Comparison of ENCODE assay signal across 28 cellular contexts in genomic region chr12:43812926-43813325, GRCh38. TPM values are rescaled to one million over a fixed set of nuclear protein-coding genes. Genes with fewer than 3 reads are reported as not detected.
A peak's percentile ranks its signal among the peaks of the same experiment; 100 is the strongest.
DNase-seq lines count a peak whose midpoint lies in the region; ATAC-seq and TF ChIP-seq lines count a peak whose summit lies in the region.
"Had no signal": no experiment of that assay in that cellular context is flagged by ENCODE, and none has a peak within 500 bp of the region (broad histone marks: within the 10 kb centered on the region; RNA-seq: fewer than 3 reads in every experiment).

No MANE protein-coding gene starts in this region.

- no peak for DNase-seq in activated CD4-positive, alpha-beta T cell treated with anti-CD3 and anti-CD28 coated beads for 36 hours
- no peak for DNase-seq in activated CD4-positive, alpha-beta T cell treated with anti-CD3 and anti-CD28 coated beads, Interleukin-2, amount 50 U/mL, for 48 hours
- DNase-seq in RKO (ENCODE audit: low spot score) (peak; percentile 44), esophagus squamous epithelium (lab: John Stamatoyannopoulos, UW) (no peak), suprapubic skin (ENCODE audit: low spot score in 2 of 2) (no peak), sigmoid colon (no peak)
- DNase-seq: 8988T; activated CD4-positive, alpha-beta T cell treated with anti-CD3 and anti-CD28 coated beads, Interleukin-2, amount 10 ng/mL, durations not matched to agents 24 days and 14 days; activated T-cell treated with anti-CD3 and anti-CD28 coated beads, Interleukin-2, amount 50 U/mL, for 24 hours; Caco-2; DMS79 treated with DMSO at 0.1 percent for 48 hours; GOT3; KBM-7; left colon; MG63; NCI-H1105; NCI-H187 treated with DMSO at 0.1 percent for 48 hours; NCI-H524 treated with DMSO at 0.1 percent for 48 hours; ovary; stimulated activated naive CD4-positive, alpha-beta T cell; upper lobe of right lung had no signal

- TF ChIP-seq CTCF in esophagus squamous epithelium (IDR thresholded peaks at IDR 0.05), result no peak
- TF ChIP-seq CTCF in suprapubic skin (IDR thresholded peaks at IDR 0.05), result no peak
- TF ChIP-seq CTCF in sigmoid colon (IDR thresholded peaks at IDR 0.05), result no peak

- WGBS in esophagus squamous epithelium, 2 donors, result 54 to 77% methylated on average over 3 to 4 of the region's 4 CpGs
- 94% methylated on average over 4 of the region's 4 CpGs for WGBS in suprapubic skin
- WGBS in sigmoid colon, 2 donors, result 95 to 97% methylated on average over 4 of the region's 4 CpGs

- H3K27me3 Mint-ChIP-seq in activated CD4-positive, alpha-beta T cell treated with anti-CD3 and anti-CD28 coated beads for 36 hours, result peaks cover 5% of the 10 kb centered on the region
- H3K27me3 Mint-ChIP-seq: activated T-cell treated with anti-CD3 and anti-CD28 coated beads, Interleukin-2, amount 50 U/mL, for 24 hours had no signal

- intact Hi-C loops in activated CD4-positive, alpha-beta T cell treated with anti-CD3 and anti-CD28 coated beads for 36 hours (cut with DNase I, micrococcal nuclease), result no loop called here
- intact Hi-C loops in esophagus squamous epithelium (cut with DNase I) (no loop called here), sigmoid colon (cut with DNase I) (no loop called here)

- H3K9me3 Mint-ChIP-seq in activated CD4-positive, alpha-beta T cell treated with anti-CD3 and anti-CD28 coated beads for 36 hours (ENCODE audit: low read depth), result no peaks in the 10 kb centered on the region
- H3K9me3 Mint-ChIP-seq: activated CD4-positive, alpha-beta T cell treated with anti-CD3 and anti-CD28 coated beads, Interleukin-2, amount 10 ng/mL, durations not matched to agents 24 days and 14 days; activated T-cell treated with anti-CD3 and anti-CD28 coated beads, Interleukin-2, amount 50 U/mL, for 24 hours; central memory CD8-positive, alpha-beta T cell; dendritic cell treated with granulocyte-macrophage colony-stimulating factor and Interleukin-4, amounts not matched to agents 40 ng/mL and 50 ng/mL, for 4 days had no signal

- no peaks in the 10 kb centered on the region for H3K36me3 ChIP-seq in esophagus squamous epithelium
- H3K36me3 ChIP-seq in suprapubic skin, result no peaks in the 10 kb centered on the region
- H3K36me3 ChIP-seq in sigmoid colon, result no peaks in the 10 kb centered on the region
- H3K36me3 ChIP-seq: MG63, ovary, upper lobe of right lung had no signal

- H3K36me3 Mint-ChIP-seq in activated CD4-positive, alpha-beta T cell treated with anti-CD3 and anti-CD28 coated beads for 36 hours (ENCODE audit: low read depth), result no peaks in the 10 kb centered on the region
- H3K36me3 Mint-ChIP-seq: CD14-positive monocyte had no signal

- peaks cover 9% of the 10 kb centered on the region for H3K4me1 Mint-ChIP-seq in activated CD4-positive, alpha-beta T cell treated with anti-CD3 and anti-CD28 coated beads for 36 hours
- H3K4me1 Mint-ChIP-seq: central memory CD8-positive, alpha-beta T cell had no signal

- no peak for TF ChIP-seq POLR2A in esophagus squamous epithelium (IDR thresholded peaks at IDR 0.05)
- TF ChIP-seq POLR2A in suprapubic skin (IDR thresholded peaks at IDR 0.05), result no peak
- no peak for TF ChIP-seq POLR2A in sigmoid colon (IDR thresholded peaks at IDR 0.05)

- no peak for TF ChIP-seq EP300 in suprapubic skin (IDR thresholded peaks at IDR 0.05)
- no peak for TF ChIP-seq EP300 in sigmoid colon (IDR thresholded peaks at IDR 0.05)

- H3K9me3 ChIP-seq in esophagus squamous epithelium (no peaks in the 10 kb centered on the region), suprapubic skin (no peaks in the 10 kb centered on the region), sigmoid colon (no peaks in the 10 kb centered on the region)
- H3K9me3 ChIP-seq: Caco-2, MG63, ovary, upper lobe of right lung had no signal

- CTCF ChIA-PET in activated CD4-positive, alpha-beta T cell treated with anti-CD3 and anti-CD28 coated beads for 36 hours (lab: Charles Lee), result interaction anchor here (0.6 kb wide), 1 partner anchor 66 kb away, joined by 4 read pairs; no protein-coding TSS in a partner anchor

- H3K27ac ChIP-seq in esophagus squamous epithelium, result peak overlapping the region in 3 of 4 donors; percentile 78 to 81 (median 80)
- peak overlapping the region; percentile 52 for H3K27ac ChIP-seq in suprapubic skin
- H3K27ac ChIP-seq in sigmoid colon, result no peak overlapping the region
- H3K27ac ChIP-seq: ovary, upper lobe of right lung had no signal

- no peak overlapping the region for H3K4me3 Mint-ChIP-seq in activated CD4-positive, alpha-beta T cell treated with anti-CD3 and anti-CD28 coated beads for 36 hours
- H3K4me3 Mint-ChIP-seq: activated CD4-positive, alpha-beta T cell treated with anti-CD3 and anti-CD28 coated beads, Interleukin-2, amount 10 ng/mL, durations not matched to agents 24 days and 14 days; activated T-cell treated with anti-CD3 and anti-CD28 coated beads, Interleukin-2, amount 50 U/mL, for 24 hours; CD14-positive monocyte; central memory CD8-positive, alpha-beta T cell; dendritic cell treated with granulocyte-macrophage colony-stimulating factor and Interleukin-4, amounts not matched to agents 40 ng/mL and 50 ng/mL, for 4 days had no signal

- H3K27ac Mint-ChIP-seq in activated CD4-positive, alpha-beta T cell treated with anti-CD3 and anti-CD28 coated beads for 36 hours, result no peak overlapping the region
- H3K27ac Mint-ChIP-seq: activated CD4-positive, alpha-beta T cell treated with anti-CD3 and anti-CD28 coated beads, Interleukin-2, amount 10 ng/mL, durations not matched to agents 24 days and 14 days; activated T-cell treated with anti-CD3 and anti-CD28 coated beads, Interleukin-2, amount 50 U/mL, for 24 hours; CD14-positive monocyte; dendritic cell treated with granulocyte-macrophage colony-stimulating factor and Interleukin-4, amounts not matched to agents 40 ng/mL and 50 ng/mL, for 4 days had no signal

- POLR2A ChIA-PET in activated CD4-positive, alpha-beta T cell treated with anti-CD3 and anti-CD28 coated beads for 36 hours (lab: Charles Lee), result interaction anchor here (0.6 kb wide), 1 partner anchor 23 kb away, joined by 6 read pairs; the partner anchor contains the start of gene TMEM117

- peak; percentile 42 for ATAC-seq in activated CD4-positive, alpha-beta T cell treated with anti-CD3 and anti-CD28 coated beads for 36 hours
- ATAC-seq in HG03571 (IDR thresholded peaks at IDR 0.05; ENCODE audit: unreplicated experiment) (no peak), GM21528 (IDR thresholded peaks at IDR 0.05; ENCODE audit: low FRiP score, unreplicated experiment) (no peak)
- ATAC-seq: left colon, upper lobe of right lung had no signal

- H3K4me1 ChIP-seq in esophagus squamous epithelium, result peaks cover 0 to 20% (median 0%) of the 10 kb centered on the region in 3 donors
- no peaks in the 10 kb centered on the region for H3K4me1 ChIP-seq in suprapubic skin
- H3K4me1 ChIP-seq in sigmoid colon, result no peaks in the 10 kb centered on the region
- H3K4me1 ChIP-seq: Caco-2, upper lobe of right lung had no signal

- H3K4me3 ChIP-seq in esophagus squamous epithelium (no peak overlapping the region), suprapubic skin (no peak overlapping the region), sigmoid colon (no peak overlapping the region)
- H3K4me3 ChIP-seq: hepatocyte, MG63, ovary, skin epidermis, upper lobe of right lung had no signal

- H3K27me3 ChIP-seq in esophagus squamous epithelium (no peaks in the 10 kb centered on the region), suprapubic skin (no peaks in the 10 kb centered on the region), sigmoid colon (no peaks in the 10 kb centered on the region)
- H3K27me3 ChIP-seq: MG63, ovary had no signal

RNA-seq across cellular contexts. Expression of gene TWF1, which starts 6.8 kb away (rescaled TPM):
- total RNA-seq in activated CD4-positive, alpha-beta T cell treated with anti-CD3 and anti-CD28 coated beads for 36 hours, result 10 to 100 TPM; 15.5 to 17.4 TPM
- total RNA-seq in esophagus squamous epithelium (100 to 1,000 TPM; 112 to 230 (median 194) TPM), suprapubic skin (10 to 100 TPM; 43.9 to 75.8 (median 59.7) TPM), sigmoid colon (100 to 1,000 TPM in 2 of 4 donors, 10 to 100 TPM in 2; 72.6 to 133 (median 101) TPM)
- 100 to 1,000 TPM in 2 of 3 donors, 10 to 100 TPM in 1; 63.8 to 168 (median 106) TPM for polyA plus RNA-seq in sigmoid colon

RNA-seq across cellular contexts. Expression of gene TMEM117, which starts 23.0 kb away (rescaled TPM):
- 1 to 10 TPM; 1.4 TPM for total RNA-seq in activated CD4-positive, alpha-beta T cell treated with anti-CD3 and anti-CD28 coated beads for 36 hours
- total RNA-seq in esophagus squamous epithelium, result 10 to 100 TPM; 15.8 to 42.2 (median 24.0) TPM
- total RNA-seq in suprapubic skin, result 10 to 100 TPM; 13.9 to 34.1 (median 29.1) TPM
- total RNA-seq in sigmoid colon, result 10 to 100 TPM; 17.5 to 21.4 (median 18.9) TPM
- 1 to 10 TPM; 2.3 to 3.8 (median 3.0) TPM for polyA plus RNA-seq in sigmoid colon

RNA-seq across cellular contexts. Expression of gene IRAK4, which starts 54.2 kb away (rescaled TPM):
- total RNA-seq in activated CD4-positive, alpha-beta T cell treated with anti-CD3 and anti-CD28 coated beads for 36 hours, result 10 to 100 TPM; 26.8 to 31.1 TPM
- 10 to 100 TPM; 19.8 to 26.3 (median 22.5) TPM for total RNA-seq in esophagus squamous epithelium
- 10 to 100 TPM; 16.2 to 79.4 (median 22.0) TPM for total RNA-seq in suprapubic skin
- total RNA-seq in sigmoid colon, result 10 to 100 TPM; 24.5 to 34.3 (median 26.5) TPM
- polyA plus RNA-seq in sigmoid colon, result 10 to 100 TPM; 11.1 to 15.5 (median 11.4) TPM

RNA-seq across cellular contexts. Expression of gene PUS7L, which starts 54.3 kb away (rescaled TPM):
- total RNA-seq in activated CD4-positive, alpha-beta T cell treated with anti-CD3 and anti-CD28 coated beads for 36 hours, result 10 to 100 TPM; 13.2 to 20.2 TPM
- total RNA-seq in esophagus squamous epithelium (10 to 100 TPM in 3 of 4 donors, 1 to 10 TPM in 1; 5.3 to 22.2 (median 14.6) TPM), suprapubic skin (10 to 100 TPM in 1 of 4 donors, 1 to 10 TPM in 3; 6.4 to 13.1 (median 8.8) TPM), sigmoid colon (10 to 100 TPM in 1 of 4 donors, 1 to 10 TPM in 3; 6.3 to 17.1 (median 8.9) TPM)
- 1 to 10 TPM; 1.2 to 3.7 (median 3.5) TPM for polyA plus RNA-seq in sigmoid colon

Comparison
In these comparisons a context has a peak if more than half of its experiments do, and no peak if none do; other contexts are left out.
1. H3K27ac ChIP-seq: peak in esophagus squamous epithelium (3 of 4) and suprapubic skin (single experiment); none in sigmoid colon (0 of 4).
2. RNA of gene TMEM117, which starts 23.0 kb away (total RNA-seq): 13.9 to 34.1 TPM in suprapubic skin, 15.8 to 42.2 TPM in esophagus squamous epithelium and 17.5 to 21.4 TPM in sigmoid colon; 1.4 TPM in activated CD4-positive, alpha-beta T cell treated with anti-CD3 and anti-CD28 coated beads for 36 hours; every median in the first group is over 4 times any median in the second.